Comparison of ENCODE assay signal across 8 cellular contexts in the genomic region with DNA sequence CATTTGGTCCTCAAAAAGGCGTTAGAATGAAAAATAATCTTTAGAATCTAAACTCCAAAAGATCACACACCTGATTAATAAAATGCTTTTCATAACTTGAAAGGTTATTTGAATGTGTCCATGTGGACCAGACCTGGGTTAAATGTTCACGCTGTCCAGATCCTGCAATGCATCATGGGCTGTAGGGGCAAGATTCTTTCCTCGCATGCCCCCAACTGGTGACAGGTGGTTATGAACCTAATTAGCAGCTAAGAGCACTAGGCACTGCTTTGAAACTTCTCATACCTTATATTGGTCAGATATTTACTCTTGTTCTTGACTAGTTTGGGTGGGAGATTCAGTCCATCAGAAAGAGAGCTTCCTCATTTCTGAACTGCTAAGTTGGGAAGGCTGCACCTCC. TPM values are rescaled to one million over a fixed set of nuclear protein-coding genes. Genes with fewer than 3 reads are reported as not detected.
DNase-seq lines count a peak whose midpoint lies in the region; ATAC-seq and TF ChIP-seq lines count a peak whose summit lies in the region.

No MANE protein-coding gene starts in this region.

- in situ Hi-C loops in Panc1 (cut with HindIII; ENCODE audit: low pct_unique_long_range_greater_than_20kb, low sequenced_read_pairs) = no loop called here

- H3K4me3 ChIP-seq in Panc1 (ENCODE audit: low read depth in 2 of 2, low read length in 2 of 2) = no peak overlapping the region
- H3K4me3 ChIP-seq in kidney epithelial cell (ENCODE audit: low read depth, low read length) = no peak overlapping the region

- H3K27me3 ChIP-seq in Panc1 (ENCODE audit: control insufficient read depth, insufficient read depth, low read length) = no peaks in the 10 kb centered on the region
- H3K27me3 ChIP-seq in kidney epithelial cell (ENCODE audit: control insufficient read depth, insufficient read depth, low read length) = no peaks in the 10 kb centered on the region

- ATAC-seq in GM18870 (IDR thresholded peaks at IDR 0.05; ENCODE audit: unreplicated experiment) (peak; percentile 72), HG03064 (IDR thresholded peaks at IDR 0.05; ENCODE audit: low read depth, unreplicated experiment) (peak; percentile 86), Panc1 (no peak)

- BruUV-seq in Panc1 (replicated peaks; lab: Mats Ljungman, UMichigan) = no TSS peak

- H3K4me1 ChIP-seq in Panc1 (ENCODE audit: control insufficient read depth, insufficient read depth, low read length) = no peaks in the 10 kb centered on the region

- POLR2A ChIA-PET in Panc1 (lab: Charles Lee) = no interaction called here

- H3K36me3 ChIP-seq in Panc1 (ENCODE audit: control insufficient read depth, insufficient read depth, low read length) (no peaks in the 10 kb centered on the region), kidney epithelial cell (ENCODE audit: control insufficient read depth, insufficient read depth, low read length) (no peaks in the 10 kb centered on the region)

- intact Hi-C loops in Panc1 (cut with micrococcal nuclease; ENCODE audit: unreplicated experiment) = no loop called here

- H3K27ac ChIP-seq in Panc1 (ENCODE audit: low read length) = no peak overlapping the region

- DNase-seq in COLO668 (lab: John Stamatoyannopoulos, UW; ENCODE audit: unreplicated experiment) = peak; percentile 8
- DNase-seq in Panc1 (ENCODE audit: low read depth, low spot score) = peak; percentile 13
- no peak for DNase-seq in kidney epithelial cell (ENCODE audit: low read depth)
- DNase-seq in ureter (ENCODE audit: low spot score) = no peak
- DNase-seq in AG08396 (ENCODE audit: low spot score) = no peak
- no peak for DNase-seq in activated CD8-positive, alpha-beta memory T cell treated with anti-CD3 and anti-CD28 coated beads, Interleukin-2, amount 50 U/mL, for 4 hours

- H3K9me3 ChIP-seq in Panc1 (ENCODE audit: control insufficient read depth, insufficient read depth, low read depth, low read length) = no peaks in the 10 kb centered on the region

- TF ChIP-seq CTCF in Panc1 (IDR thresholded peaks at IDR 0.05) (peak; percentile 43), kidney epithelial cell (IDR thresholded peaks at IDR 0.05; ENCODE audit: insufficient read depth, low read length, poor library complexity, severe bottlenecking) (peak; percentile 13)

- CTCF ChIA-PET in Panc1 (lab: Charles Lee) = no interaction called here

RNA-seq across cellular contexts. Expression of gene PIP5K1B, which starts 19.3 kb away (rescaled TPM):
- total RNA-seq in Panc1 (2021; ENCODE audit: unreplicated experiment) = not detected
- polyA plus RNA-seq in Panc1 (2012; ENCODE audit: insufficient read length) = not detected
- total RNA-seq in kidney epithelial cell = 0.55 and 0.71 TPM in 2 replicates
- total RNA-seq in ureter = 13.8 TPM

Comparison
In these comparisons a context has a peak if more than half of its experiments do, and no peak if none do; other contexts are left out.
1. DNase-seq: peak in COLO668 (single experiment) and Panc1 (single experiment); none in kidney epithelial cell (single experiment), ureter (single experiment), AG08396 (single experiment) and activated CD8-positive, alpha-beta memory T cell treated with anti-CD3 and anti-CD28 coated beads, Interleukin-2, amount 50 U/mL, for 4 hours (single experiment).